ENCODE assay signal across 23 cellular contexts in genomic region chr20:36391456-36391855, GRCh38.
DNase-seq lines count a peak whose midpoint lies in the region; FAIRE-seq and TF ChIP-seq lines count a peak whose summit lies in the region.
"Had no signal": no experiment of that assay in that cellular context is flagged by ENCODE, and none has a peak within 500 bp of the region (broad histone marks: within the 10 kb centered on the region; RNA-seq: fewer than 3 reads in every experiment).

No MANE protein-coding gene starts in this region.

- peaks cover 3% of the 10 kb centered on the region; the same call in 1 of the 2 replicates for H3K4me1 ChIP-seq in BE2C
- H3K4me1 ChIP-seq: thyroid gland had no signal

- DNase-seq in A172 (ENCODE audit: low spot score) (peak; percentile 23), HTR-8/SVneo (ENCODE audit: insufficient read length, low spot score) (peak; percentile 70), brain microvascular endothelial cell (peak; percentile 18), iPS-NIHi7 (ENCODE audit: extremely low spot score) (peak; percentile 71), NCI-H774 (lab: John Stamatoyannopoulos, UW) (no peak), BE2C (no peak), mucosa of gallbladder (ENCODE audit: low spot score) (no peak), midbrain (lab: John Stamatoyannopoulos, UW) (no peak)
- DNase-seq: activated CD4-positive, alpha-beta T cell treated with anti-CD3 and anti-CD28 coated beads for 1 hour; activated naive CD8-positive, alpha-beta T cell treated with anti-CD3 and anti-CD28 coated beads, Interleukin-2, amount 10 ng/mL, durations not matched to agents 7 days and 5 days; DMS153; effector memory CD8-positive, alpha-beta T cell; left cardiac atrium; NCI-H1417 treated with DMSO at 0.1 percent for 48 hours; NCI-H2171 treated with DMSO at 0.1 percent for 48 hours; NCI-H82; retina; T-helper 9 cell; thyroid gland had no signal

- H3K9me3 ChIP-seq in BE2C: no peaks in the 10 kb centered on the region
- H3K9me3 ChIP-seq: SJSA1, thyroid gland had no signal

- peak; percentile 93 for FAIRE-seq in HTR-8/SVneo (lab: Jason Lieb, UNC)
- FAIRE-seq: A204.1, H54 had no signal

- H3K27me3 ChIP-seq in brain microvascular endothelial cell (replicated peaks): no peaks in the 10 kb centered on the region
- H3K27me3 ChIP-seq in BE2C: no peaks in the 10 kb centered on the region
- H3K27me3 ChIP-seq: thyroid gland had no signal

- no peaks in the 10 kb centered on the region for H3K36me3 ChIP-seq in brain microvascular endothelial cell (replicated peaks)
- no peaks in the 10 kb centered on the region for H3K36me3 ChIP-seq in BE2C
- H3K36me3 ChIP-seq: SJSA1, thyroid gland had no signal

- TF ChIP-seq CTCF in brain microvascular endothelial cell (IDR thresholded peaks at IDR 0.05; ENCODE audit: low read depth, low read length, missing control alignments) (no peak), BE2C (IDR thresholded peaks at IDR 0.05; ENCODE audit: low read depth, low read length) (no peak)

- no peak overlapping the region for H3K27ac ChIP-seq in brain microvascular endothelial cell
- H3K27ac ChIP-seq: C4-2B, SJSA1, thyroid gland had no signal

- in situ Hi-C loops in brain microvascular endothelial cell (cut with HindIII; ENCODE audit: low pct_ligation_motif_present, low sequenced_read_pairs): no loop called here

- H3K4me3 ChIP-seq in brain microvascular endothelial cell (ENCODE audit: low read depth, low read length) (no peak overlapping the region), BE2C (ENCODE audit: low read depth, low read length) (no peak overlapping the region)
- H3K4me3 ChIP-seq: SJSA1, thyroid gland had no signal

Comparison
In these comparisons a context has a peak if more than half of its experiments do, and no peak if none do; other contexts are left out.
1. DNase-seq: peak in A172 (single experiment), HTR-8/SVneo (single experiment), brain microvascular endothelial cell (single experiment) and iPS-NIHi7 (single experiment); none in NCI-H774 (single experiment), BE2C (single experiment), mucosa of gallbladder (single experiment) and midbrain (single experiment).